Comparison of ENCODE assay signal across 20 cellular contexts in the genomic region with DNA sequence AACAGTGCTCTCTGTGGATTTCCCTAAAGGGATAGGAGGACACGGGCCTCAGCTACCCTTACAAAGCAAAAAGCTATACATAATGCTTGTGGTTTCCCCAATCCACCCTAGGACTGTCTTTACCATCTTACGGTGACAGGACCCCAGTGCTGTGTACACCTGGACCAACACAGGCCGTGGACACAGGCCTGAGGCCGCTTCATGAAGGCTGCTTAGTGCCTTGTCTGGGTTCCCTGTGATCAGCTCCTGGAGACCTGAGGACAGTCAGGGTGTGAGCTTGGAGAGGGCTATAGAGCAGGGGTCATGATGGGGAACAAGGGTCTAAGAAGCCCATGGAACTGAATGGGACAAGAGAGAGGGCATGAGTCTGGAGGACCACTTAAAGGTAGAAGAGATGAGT. TPM values are rescaled to one million over a fixed set of nuclear protein-coding genes. Genes with fewer than 3 reads are reported as not detected.
DNase-seq lines count a peak whose midpoint lies in the region; ATAC-seq and TF ChIP-seq lines count a peak whose summit lies in the region.
"Had no signal": no experiment of that assay in that cellular context is flagged by ENCODE, and none has a peak within 500 bp of the region (broad histone marks: within the 10 kb centered on the region; RNA-seq: fewer than 3 reads in every experiment).

No MANE protein-coding gene starts in this region.

- no peak overlapping the region for H4K8ac ChIP-seq in trophoblast cell (ENCODE audit: low read depth, low read length)

- H3K27ac ChIP-seq in fibroblast of lung (ENCODE audit: insufficient read depth, low read length) (no peak overlapping the region), trophoblast cell (ENCODE audit: low read depth, low read length) (no peak overlapping the region)

- peak overlapping the region; percentile 99 for H3K4me3 Mint-ChIP-seq in activated CD4-positive, alpha-beta T cell treated with anti-CD3 and anti-CD28 coated beads, Interleukin-2, amount 10 ng/mL, durations not matched to agents 24 days and 14 days
- H3K4me3 Mint-ChIP-seq in activated CD4-positive, alpha-beta T cell treated with anti-CD3 and anti-CD28 coated beads for 36 hours = no peak overlapping the region
- H3K4me3 Mint-ChIP-seq in T-helper 17 cell = peak overlapping the region; percentile 3

- peaks cover 25% of the 10 kb centered on the region for H3K79me2 ChIP-seq in fibroblast of lung (ENCODE audit: control insufficient read depth, insufficient read depth, low read length)
- H3K79me2 ChIP-seq in trophoblast cell (ENCODE audit: control insufficient read depth, insufficient read depth, low read length, poor library complexity) = peaks cover 16% of the 10 kb centered on the region

- no peak overlapping the region for H3K4ac ChIP-seq in trophoblast cell (ENCODE audit: low read depth, low read length)

- H3K9me3 Mint-ChIP-seq in activated CD4-positive, alpha-beta T cell treated with anti-CD3 and anti-CD28 coated beads, Interleukin-2, amount 10 ng/mL, durations not matched to agents 24 days and 14 days = no peaks in the 10 kb centered on the region
- no peaks in the 10 kb centered on the region for H3K9me3 Mint-ChIP-seq in activated CD4-positive, alpha-beta T cell treated with anti-CD3 and anti-CD28 coated beads for 36 hours (ENCODE audit: low read depth)
- H3K9me3 Mint-ChIP-seq: H9 had no signal

- H3K27me3 ChIP-seq in fibroblast of lung (ENCODE audit: control insufficient read depth, insufficient read depth, low read length) = no peaks in the 10 kb centered on the region
- H3K27me3 ChIP-seq in trophoblast cell (ENCODE audit: insufficient read depth, low read length) = no peaks in the 10 kb centered on the region
- H3K27me3 ChIP-seq: MG63 had no signal

- no peaks in the 10 kb centered on the region for H4K20me1 ChIP-seq in fibroblast of lung (ENCODE audit: control insufficient read depth, extremely low read depth, insufficient read depth, low read length)

- no peak overlapping the region for H4K12ac ChIP-seq in trophoblast cell (ENCODE audit: low read depth, low read length)

- H3K27me3 Mint-ChIP-seq in activated CD4-positive, alpha-beta T cell treated with anti-CD3 and anti-CD28 coated beads, Interleukin-2, amount 10 ng/mL, durations not matched to agents 24 days and 14 days = no peaks in the 10 kb centered on the region
- no peaks in the 10 kb centered on the region for H3K27me3 Mint-ChIP-seq in activated CD4-positive, alpha-beta T cell treated with anti-CD3 and anti-CD28 coated beads for 36 hours
- no peaks in the 10 kb centered on the region for H3K27me3 Mint-ChIP-seq in T-helper 17 cell

- TF ChIP-seq CTCF in fibroblast of lung (conservative IDR thresholded peaks at IDR 0.05 in 1 of 2, IDR thresholded peaks at IDR 0.05 in 1 of 2; ENCODE audit: low read depth in 1 of 2, low read length in 2 of 2) = no peak

- CTCF ChIA-PET in activated CD4-positive, alpha-beta T cell treated with anti-CD3 and anti-CD28 coated beads for 36 hours (lab: Charles Lee) = interaction anchor here (0.9 to 7.5 kb wide), 4 partner anchors 8 to 177 kb away, joined by 3 to 54 read pairs (median 4); a partner anchor contains a TSS

- H3K14ac ChIP-seq in trophoblast cell (ENCODE audit: low read length) = no peak overlapping the region

- no CpG with 5 or more reads among the region's 4 CpGs for WGBS in trophoblast cell (ENCODE audit: extremely low coverage, insufficient coverage, insufficient read length)

- no peak for DNase-seq in activated CD4-positive, alpha-beta T cell treated with anti-CD3 and anti-CD28 coated beads, Interleukin-2, amount 10 ng/mL, durations not matched to agents 24 days and 14 days
- no peak for DNase-seq in activated CD4-positive, alpha-beta T cell treated with anti-CD3 and anti-CD28 coated beads for 36 hours
- DNase-seq in T-helper 17 cell = no peak
- no peak for DNase-seq in fibroblast of lung (ENCODE audit: low read depth in 2 of 2)
- no peak for DNase-seq in trophoblast cell
- no peak for DNase-seq in COLO829 (ENCODE audit: low spot score)
- no peak for DNase-seq in stimulated activated CD8-positive, alpha-beta memory T cell treated with anti-CD3 and anti-CD28 coated beads, Interleukin-4, amount 100 ng/mL, for 48 hours
- no peak for DNase-seq in H4 (ENCODE audit: low spot score)
- DNase-seq: 8988T; H9; KBM-7; MG63; NCI-H1105 treated with DMSO at 0.1 percent for 48 hours; NCI-H146; NCI-H1930; NCI-H446; NCI-H524 treated with DMSO at 0.1 percent for 48 hours; NCI-H774; NK-92 treated with Interleukin-12 subunit alpha and Interleukin-12 subunit beta, amount 100 ng/mL, for 24 hours; PC-3 had no signal

- peaks cover 17% of the 10 kb centered on the region for H3K79me1 ChIP-seq in trophoblast cell (ENCODE audit: low read length)

- H3K4me2 ChIP-seq in fibroblast of lung (ENCODE audit: extremely low read depth, insufficient read depth, low read length) (no peak overlapping the region), trophoblast cell (ENCODE audit: low read length) (no peak overlapping the region)

- H3K36me3 Mint-ChIP-seq in activated CD4-positive, alpha-beta T cell treated with anti-CD3 and anti-CD28 coated beads, Interleukin-2, amount 10 ng/mL, durations not matched to agents 24 days and 14 days (ENCODE audit: low read depth) = peaks cover 39% of the 10 kb centered on the region
- peaks cover 48% of the 10 kb centered on the region for H3K36me3 Mint-ChIP-seq in activated CD4-positive, alpha-beta T cell treated with anti-CD3 and anti-CD28 coated beads for 36 hours (ENCODE audit: low read depth)
- H3K36me3 Mint-ChIP-seq in T-helper 17 cell (ENCODE audit: low read depth) = peaks cover 4% of the 10 kb centered on the region

- no peak overlapping the region for H2BK12ac ChIP-seq in trophoblast cell (ENCODE audit: low read length)

- no peak overlapping the region for H3K18ac ChIP-seq in trophoblast cell (ENCODE audit: low read length)

- H3K9ac ChIP-seq in fibroblast of lung (ENCODE audit: insufficient read depth, low read length) (peak overlapping the region; percentile 10), trophoblast cell (ENCODE audit: low read length) (peak overlapping the region; percentile 9)

- peak overlapping the region; percentile 25 for H3K27ac Mint-ChIP-seq in activated CD4-positive, alpha-beta T cell treated with anti-CD3 and anti-CD28 coated beads, Interleukin-2, amount 10 ng/mL, durations not matched to agents 24 days and 14 days
- H3K27ac Mint-ChIP-seq in activated CD4-positive, alpha-beta T cell treated with anti-CD3 and anti-CD28 coated beads for 36 hours = no peak overlapping the region
- no peak overlapping the region for H3K27ac Mint-ChIP-seq in T-helper 17 cell
- H3K27ac Mint-ChIP-seq: H9 had no signal

- no peak for ATAC-seq in activated CD4-positive, alpha-beta T cell treated with anti-CD3 and anti-CD28 coated beads for 36 hours
- ATAC-seq in T-helper 17 cell = no peak
- ATAC-seq: PC-3 had no signal

- no peak overlapping the region for H2AFZ ChIP-seq in fibroblast of lung (ENCODE audit: low read length)
- no peak overlapping the region for H2AFZ ChIP-seq in trophoblast cell (ENCODE audit: insufficient read depth, low read length, poor library complexity)

- H3K9me3 ChIP-seq in T-helper 17 cell (ENCODE audit: control insufficient read depth, low read length, poor library complexity, severe bottlenecking) = no peaks in the 10 kb centered on the region
- no peaks in the 10 kb centered on the region for H3K9me3 ChIP-seq in fibroblast of lung (ENCODE audit: control insufficient read depth, insufficient read depth, low read depth, low read length)
- no peaks in the 10 kb centered on the region for H3K9me3 ChIP-seq in trophoblast cell (ENCODE audit: insufficient read depth, low read depth, low read length)
- H3K9me3 ChIP-seq: MG63 had no signal

- H3K4me3 ChIP-seq in fibroblast of lung (replicated peaks in 1 of 4; ENCODE audit: control extremely low read depth in 1 of 4, insufficient read depth in 1 of 4, low read depth in 3 of 4, low read length in 4 of 4) (no peak overlapping the region), trophoblast cell (ENCODE audit: low read depth, low read length) (no peak overlapping the region)
- H3K4me3 ChIP-seq: MG63 had no signal

- POLR2A ChIA-PET in activated CD4-positive, alpha-beta T cell treated with anti-CD3 and anti-CD28 coated beads for 36 hours (lab: Charles Lee) = interaction anchor here (0.9 to 1.1 kb wide), 2 partner anchors 27 to 75 kb away, joined by 3 read pairs; no protein-coding TSS in a partner anchor

- H3K23ac ChIP-seq in trophoblast cell (ENCODE audit: low read length) = no peak overlapping the region

- H3K36me3 ChIP-seq in fibroblast of lung (ENCODE audit: control insufficient read depth, insufficient read depth, low read length) = peaks cover 6% of the 10 kb centered on the region
- peaks cover 30 to 40% of the 10 kb centered on the region in 2 experiments for H3K36me3 ChIP-seq in trophoblast cell (ENCODE audit: control insufficient read depth in 1 of 2, insufficient read depth in 2 of 2, low read length in 2 of 2)

- no peak overlapping the region for H2BK120ac ChIP-seq in trophoblast cell (ENCODE audit: insufficient read depth, low read length, poor library complexity)

- H2BK5ac ChIP-seq in trophoblast cell (ENCODE audit: low read depth, low read length, poor library complexity) = no peak overlapping the region

- peaks cover 7% of the 10 kb centered on the region for H3K4me1 ChIP-seq in fibroblast of lung (ENCODE audit: control insufficient read depth, extremely low read depth, insufficient read depth, low read length)
- H3K4me1 ChIP-seq in trophoblast cell (ENCODE audit: control insufficient read depth in 1 of 2, insufficient read depth in 2 of 2, low read length in 2 of 2) = peaks cover 13 to 15% of the 10 kb centered on the region in 2 experiments

- H4K91ac ChIP-seq in trophoblast cell (ENCODE audit: low read depth, low read length) = no peak overlapping the region

- intact Hi-C loops in activated CD4-positive, alpha-beta T cell treated with anti-CD3 and anti-CD28 coated beads, Interleukin-2, amount 10 ng/mL, durations not matched to agents 24 days and 14 days (cut with micrococcal nuclease) = no loop called here
- intact Hi-C loops in activated CD4-positive, alpha-beta T cell treated with anti-CD3 and anti-CD28 coated beads for 36 hours (cut with DNase I, micrococcal nuclease) = loop anchor here in 1 of 2 experiments (10.0 kb wide), 1 partner anchor 1782 kb away; a partner anchor contains a TSS

- no peak overlapping the region for H2AK5ac ChIP-seq in trophoblast cell (ENCODE audit: low read length)

- H3K4me1 Mint-ChIP-seq in activated CD4-positive, alpha-beta T cell treated with anti-CD3 and anti-CD28 coated beads, Interleukin-2, amount 10 ng/mL, durations not matched to agents 24 days and 14 days = peaks cover 38% of the 10 kb centered on the region
- H3K4me1 Mint-ChIP-seq in activated CD4-positive, alpha-beta T cell treated with anti-CD3 and anti-CD28 coated beads for 36 hours = peaks cover 34% of the 10 kb centered on the region
- H3K4me1 Mint-ChIP-seq in T-helper 17 cell = peaks cover 25% of the 10 kb centered on the region

RNA-seq across cellular contexts. Expression of a gene that starts 2.9 kb away (rescaled TPM):
- 114 and 122 TPM in 2 replicates for total RNA-seq in activated CD4-positive, alpha-beta T cell treated with anti-CD3 and anti-CD28 coated beads, Interleukin-2, amount 10 ng/mL, durations not matched to agents 24 days and 14 days
- 10 to 100 TPM; 92.8 to 93.4 TPM for total RNA-seq in activated CD4-positive, alpha-beta T cell treated with anti-CD3 and anti-CD28 coated beads for 36 hours
- total RNA-seq in T-helper 17 cell (10 to 100 TPM; 18.8 to 23.6 TPM), fibroblast of lung (9.2 and 12.2 TPM in 2 replicates)
- 6.6 and 19.4 TPM in 2 replicates for polyA plus RNA-seq in fibroblast of lung
- 9.7 and 29.3 TPM in 2 replicates for polyA plus RNA-seq in fibroblast of lung (2012)
- 14.7 and 26.7 TPM in 2 replicates for polyA minus RNA-seq in fibroblast of lung (ENCODE audit: low replicate concordance)
- polyA plus RNA-seq in trophoblast cell (2013) = 31.6 and 33.8 TPM in 2 replicates
- 67.6 and 84.0 TPM in 2 replicates for total RNA-seq in H4 (2014; rRNA removed; shearing (Covaris generic))

RNA-seq across cellular contexts. Expression of a gene that starts 4.4 kb away (rescaled TPM):
- total RNA-seq in activated CD4-positive, alpha-beta T cell treated with anti-CD3 and anti-CD28 coated beads, Interleukin-2, amount 10 ng/mL, durations not matched to agents 24 days and 14 days = 335 and 343 TPM in 2 replicates
- total RNA-seq in activated CD4-positive, alpha-beta T cell treated with anti-CD3 and anti-CD28 coated beads for 36 hours = 100 to 1,000 TPM; 261 to 268 TPM
- total RNA-seq in T-helper 17 cell (100 to 1,000 TPM; 222 to 238 TPM), fibroblast of lung (220 and 340 TPM in 2 replicates)
- polyA plus RNA-seq in fibroblast of lung = 298 and 306 TPM in 2 replicates
- 323 and 361 TPM in 2 replicates for polyA plus RNA-seq in fibroblast of lung (2012)
- 669 and 750 TPM in 2 replicates for polyA minus RNA-seq in fibroblast of lung (ENCODE audit: low replicate concordance)
- 250 and 256 TPM in 2 replicates for polyA plus RNA-seq in trophoblast cell (2013)
- 380 and 386 TPM in 2 replicates for total RNA-seq in H4 (2014; rRNA removed; shearing (Covaris generic))

RNA-seq across cellular contexts. Expression of a gene that starts 19.5 kb away (rescaled TPM):
- total RNA-seq in activated CD4-positive, alpha-beta T cell treated with anti-CD3 and anti-CD28 coated beads, Interleukin-2, amount 10 ng/mL, durations not matched to agents 24 days and 14 days = 32.5 and 37.2 TPM in 2 replicates
- total RNA-seq in activated CD4-positive, alpha-beta T cell treated with anti-CD3 and anti-CD28 coated beads for 36 hours = 10 to 100 TPM; 21.0 to 27.2 TPM
- total RNA-seq in T-helper 17 cell = 10 to 100 TPM; 19.1 to 20.4 TPM
- 7.4 and 14.0 TPM in 2 replicates for total RNA-seq in fibroblast of lung
- 14.8 and 18.6 TPM in 2 replicates for polyA plus RNA-seq in fibroblast of lung
- polyA plus RNA-seq in fibroblast of lung (2012) = 13.7 and 15.7 TPM in 2 replicates
- polyA minus RNA-seq in fibroblast of lung (ENCODE audit: low replicate concordance) = 29.3 and 54.6 TPM in 2 replicates
- 14.0 and 14.6 TPM in 2 replicates for polyA plus RNA-seq in trophoblast cell (2013)
- total RNA-seq in H4 (2014; rRNA removed; shearing (Covaris generic)) = 23.4 and 32.1 TPM in 2 replicates

RNA-seq across cellular contexts. Expression of a gene that starts 26.1 kb away (rescaled TPM):
- 258 and 262 TPM in 2 replicates for total RNA-seq in activated CD4-positive, alpha-beta T cell treated with anti-CD3 and anti-CD28 coated beads, Interleukin-2, amount 10 ng/mL, durations not matched to agents 24 days and 14 days
- total RNA-seq in activated CD4-positive, alpha-beta T cell treated with anti-CD3 and anti-CD28 coated beads for 36 hours = 100 to 1,000 TPM; 169 to 201 TPM
- 10 to 100 TPM; 41.0 to 44.2 TPM for total RNA-seq in T-helper 17 cell
- total RNA-seq in fibroblast of lung = 170 and 178 TPM in 2 replicates
- 94.0 and 144 TPM in 2 replicates for polyA plus RNA-seq in fibroblast of lung
- 100 and 153 TPM in 2 replicates for polyA plus RNA-seq in fibroblast of lung (2012)
- 141 and 161 TPM in 2 replicates for polyA minus RNA-seq in fibroblast of lung (ENCODE audit: low replicate concordance)
- 81.6 and 83.4 TPM in 2 replicates for polyA plus RNA-seq in trophoblast cell (2013)
- total RNA-seq in H4 (2014; rRNA removed; shearing (Covaris generic)) = 131 and 198 TPM in 2 replicates

RNA-seq across cellular contexts. Expression of a gene that starts 38.8 kb away (rescaled TPM):
- 3.7 and 4.7 TPM in 2 replicates for total RNA-seq in activated CD4-positive, alpha-beta T cell treated with anti-CD3 and anti-CD28 coated beads, Interleukin-2, amount 10 ng/mL, durations not matched to agents 24 days and 14 days
- 1 to 10 TPM; 5.7 to 6.4 TPM for total RNA-seq in activated CD4-positive, alpha-beta T cell treated with anti-CD3 and anti-CD28 coated beads for 36 hours
- total RNA-seq in T-helper 17 cell = 10 to 100 TPM in 1 of 2 donors, 1 to 10 TPM in 1; 9.8 to 11.6 TPM
- total RNA-seq in fibroblast of lung = 8.7 and 18.2 TPM in 2 replicates
- 24.5 and 25.4 TPM in 2 replicates for polyA plus RNA-seq in fibroblast of lung
- polyA plus RNA-seq in fibroblast of lung (2012) = 17.8 and 23.4 TPM in 2 replicates
- 40.4 and 43.1 TPM in 2 replicates for polyA minus RNA-seq in fibroblast of lung (ENCODE audit: low replicate concordance)
- 19.5 and 20.6 TPM in 2 replicates for polyA plus RNA-seq in trophoblast cell (2013)
- 7.5 and 9.7 TPM in 2 replicates for total RNA-seq in H4 (2014; rRNA removed; shearing (Covaris generic))
